Comparison of ENCODE assay signal across 18 cellular contexts in genomic region chr2:129754831-129755230, GRCh38.
DNase-seq lines count a peak whose midpoint lies in the region; TF ChIP-seq lines count a peak whose summit lies in the region.
"Had no signal": no experiment of that assay in that cellular context is flagged by ENCODE, and none has a peak within 500 bp of the region (broad histone marks: within the 10 kb centered on the region; RNA-seq: fewer than 3 reads in every experiment).

No MANE protein-coding gene starts in this region.

- peak; percentile 35 for DNase-seq in activated CD8-positive, alpha-beta memory T cell treated with anti-CD3 and anti-CD28 coated beads for 24 hours
- DNase-seq in activated CD8-positive, alpha-beta memory T cell treated with anti-CD3 and anti-CD28 coated beads, Interleukin-2, amount 50 U/mL, for 4 hours: no peak
- DNase-seq in ecto neural progenitor cell (ENCODE audit: low spot score) (peak; percentile 32), islet precursor cell (peak; percentile 38), osteocyte (ENCODE audit: extremely low spot score, unreplicated experiment) (peak; percentile 74), GM03348 (ENCODE audit: low spot score) (no peak)
- DNase-seq in activated CD4-positive, alpha-beta T cell treated with anti-CD3 and anti-CD28 coated beads for 4 hours: no peak
- DNase-seq: 8988T; ACHN; AML-193; BE2C; CD4-positive, alpha-beta T cell; CD8-positive, alpha-beta memory T cell; DMS 273 treated with DMSO at 0.1 percent for 48 hours; DND-41; H9 had no signal

- no peaks in the 10 kb centered on the region for H3K27me3 Mint-ChIP-seq in osteocyte (ENCODE audit: unreplicated experiment)
- H3K27me3 Mint-ChIP-seq: CD8-positive, alpha-beta memory T cell had no signal

- H3K27ac Mint-ChIP-seq in osteocyte (ENCODE audit: unreplicated experiment): no peak overlapping the region
- H3K27ac Mint-ChIP-seq: CD14-positive monocyte; CD4-positive, alpha-beta T cell; CD8-positive, alpha-beta memory T cell; GM23338; H9 had no signal

- H3K4me1 Mint-ChIP-seq in osteocyte (ENCODE audit: unreplicated experiment): no peaks in the 10 kb centered on the region

- no peak overlapping the region for H3K4me3 Mint-ChIP-seq in osteocyte (ENCODE audit: unreplicated experiment)
- H3K4me3 Mint-ChIP-seq: CD14-positive monocyte; CD4-positive, alpha-beta T cell; CD8-positive, alpha-beta memory T cell; GM23338; H9 had no signal

- TF ChIP-seq CTCF in osteocyte (IDR thresholded peaks at IDR 0.05): no peak

- no peaks in the 10 kb centered on the region for H3K36me3 Mint-ChIP-seq in osteocyte (ENCODE audit: unreplicated experiment)
- H3K36me3 Mint-ChIP-seq: CD14-positive monocyte; CD8-positive, alpha-beta memory T cell had no signal

- H3K9me3 Mint-ChIP-seq in osteocyte (ENCODE audit: unreplicated experiment): peaks cover 27% of the 10 kb centered on the region
- H3K9me3 Mint-ChIP-seq: CD8-positive, alpha-beta memory T cell; GM23338 had no signal

Comparison
In these comparisons a context has a peak if more than half of its experiments do, and no peak if none do; other contexts are left out.
1. DNase-seq: peak in activated CD8-positive, alpha-beta memory T cell treated with anti-CD3 and anti-CD28 coated beads for 24 hours (single experiment), ecto neural progenitor cell (single experiment), islet precursor cell (single experiment) and osteocyte (single experiment); none in activated CD8-positive, alpha-beta memory T cell treated with anti-CD3 and anti-CD28 coated beads, Interleukin-2, amount 50 U/mL, for 4 hours (single experiment), GM03348 (single experiment) and activated CD4-positive, alpha-beta T cell treated with anti-CD3 and anti-CD28 coated beads for 4 hours (0 of 2).